Comparison of ENCODE assay signal across 8 cellular contexts in genomic region chr15:40274350-40275274, GRCh38. TPM values are rescaled to one million over a fixed set of nuclear protein-coding genes. Genes with fewer than 3 reads are reported as not detected.
A peak's percentile ranks its signal among the peaks of the same experiment; 100 is the strongest.
DNase-seq lines count a peak whose midpoint lies in the region; ATAC-seq and TF ChIP-seq lines count a peak whose summit lies in the region.

No MANE protein-coding gene starts in this region.

- peaks cover 5% of the 10 kb centered on the region for H3K4me1 Mint-ChIP-seq in CD8-positive, alpha-beta T cell (ENCODE audit: low read depth)
- H3K4me1 Mint-ChIP-seq in activated CD4-positive, alpha-beta memory T cell treated with anti-CD3 and anti-CD28 coated beads for 36 hours (ENCODE audit: low read depth): peaks cover 6% of the 10 kb centered on the region
- H3K4me1 Mint-ChIP-seq in dendritic cell treated with granulocyte-macrophage colony-stimulating factor and Interleukin-4, amounts not matched to agents 40 ng/mL and 50 ng/mL, for 4 days (ENCODE audit: low read depth): peaks cover 50% of the 10 kb centered on the region

- ATAC-seq in CD8-positive, alpha-beta T cell: peak; percentile 91
- peak; percentile 51 for ATAC-seq in HG02798 (IDR thresholded peaks at IDR 0.05; ENCODE audit: poor library complexity, unreplicated experiment)
- peak; percentile 78 for ATAC-seq in lung (ENCODE audit: insufficient read depth, low FRiP score)
- no peak for ATAC-seq in HG03342 (IDR thresholded peaks at IDR 0.05; ENCODE audit: unreplicated experiment)

- H3K4me3 ChIP-seq in CD8-positive, alpha-beta T cell (ENCODE audit: low read depth, low read length): no peak overlapping the region
- H3K4me3 ChIP-seq in lung: no peak overlapping the region

- no peak overlapping the region for H3K27ac Mint-ChIP-seq in CD8-positive, alpha-beta T cell
- peak overlapping the region; percentile 28 for H3K27ac Mint-ChIP-seq in activated CD4-positive, alpha-beta memory T cell treated with anti-CD3 and anti-CD28 coated beads for 36 hours
- H3K27ac Mint-ChIP-seq in dendritic cell treated with granulocyte-macrophage colony-stimulating factor and Interleukin-4, amounts not matched to agents 40 ng/mL and 50 ng/mL, for 4 days: peak overlapping the region; percentile 64

- peaks cover 12% of the 10 kb centered on the region for H3K27me3 Mint-ChIP-seq in CD8-positive, alpha-beta T cell (ENCODE audit: low read depth)
- H3K27me3 Mint-ChIP-seq in activated CD4-positive, alpha-beta memory T cell treated with anti-CD3 and anti-CD28 coated beads for 36 hours: peaks cover 27% of the 10 kb centered on the region
- peaks cover 13% of the 10 kb centered on the region for H3K27me3 Mint-ChIP-seq in dendritic cell treated with granulocyte-macrophage colony-stimulating factor and Interleukin-4, amounts not matched to agents 40 ng/mL and 50 ng/mL, for 4 days

- intact Hi-C loops in CD8-positive, alpha-beta T cell (cut with DNase I, micrococcal nuclease): loop anchor here (1.0 to 5.0 kb wide), 7 partner anchors 57 to 1567 kb away; no protein-coding TSS in a partner anchor
- intact Hi-C loops in activated CD4-positive, alpha-beta memory T cell treated with anti-CD3 and anti-CD28 coated beads for 36 hours (cut with micrococcal nuclease): loop anchor here (1.0 to 10.0 kb wide), 5 partner anchors 57 to 590 kb away; partner anchors contain the start of gene BMF
- intact Hi-C loops in dendritic cell treated with granulocyte-macrophage colony-stimulating factor and Interleukin-4, amounts not matched to agents 40 ng/mL and 50 ng/mL, for 4 days (cut with micrococcal nuclease): loop anchor here (1.0 kb wide), 2 partner anchors 57 to 229 kb away; no protein-coding TSS in a partner anchor

- H3K9me3 Mint-ChIP-seq in CD8-positive, alpha-beta T cell: no peaks in the 10 kb centered on the region
- H3K9me3 Mint-ChIP-seq in activated CD4-positive, alpha-beta memory T cell treated with anti-CD3 and anti-CD28 coated beads for 36 hours: no peaks in the 10 kb centered on the region
- no peaks in the 10 kb centered on the region for H3K9me3 Mint-ChIP-seq in dendritic cell treated with granulocyte-macrophage colony-stimulating factor and Interleukin-4, amounts not matched to agents 40 ng/mL and 50 ng/mL, for 4 days

- H3K4me1 ChIP-seq in CD8-positive, alpha-beta T cell (ENCODE audit: insufficient read depth, low read length): no peaks in the 10 kb centered on the region
- H3K4me1 ChIP-seq in lung (ENCODE audit: control insufficient read depth in 2 of 2, insufficient read depth in 2 of 2, low read length in 2 of 2): peaks cover 0 to 1% of the 10 kb centered on the region in 2 donors

- 54 to 57% methylated on average over 26 of the region's 26 CpGs for WGBS in lung, 2 donors

- CTCF ChIA-PET in CD8-positive, alpha-beta T cell (lab: Charles Lee): interaction anchor here (0.6 to 16.0 kb wide), 76 partner anchors 9 to 1913 kb away, joined by 3 to 541 read pairs (median 4); partner anchors contain the start of genes ANKRD63, BUB1B, CCDC9B and FSIP1
- CTCF ChIA-PET in activated CD4-positive, alpha-beta memory T cell treated with anti-CD3 and anti-CD28 coated beads for 36 hours (lab: Charles Lee): interaction anchor here (0.6 to 9.9 kb wide), 78 partner anchors 11 to 1779 kb away, joined by 3 to 500 read pairs (median 5); partner anchors contain the start of genes BAHD1, BMF, CCDC9B and DISP2

- H3K27ac ChIP-seq in CD8-positive, alpha-beta T cell (ENCODE audit: low read depth, low read length): no peak overlapping the region
- no peak overlapping the region for H3K27ac ChIP-seq in lung (ENCODE audit: low read depth in 1 of 2, low read length in 1 of 2)

- no peaks in the 10 kb centered on the region for H3K27me3 ChIP-seq in CD8-positive, alpha-beta T cell (ENCODE audit: insufficient read depth, low read length)
- no peaks in the 10 kb centered on the region for H3K27me3 ChIP-seq in lung (ENCODE audit: control insufficient read depth, insufficient read depth)

- no peaks in the 10 kb centered on the region for H3K9me3 ChIP-seq in CD8-positive, alpha-beta T cell (ENCODE audit: low read length)
- no peaks in the 10 kb centered on the region for H3K9me3 ChIP-seq in lung (ENCODE audit: control insufficient read depth in 2 of 2, insufficient read depth in 1 of 2, low read length in 1 of 2)

- peak; percentile 79 to 94 (median 87) for DNase-seq in CD8-positive, alpha-beta T cell
- peak; percentile 66 for DNase-seq in NCI-H774 (lab: John Stamatoyannopoulos, UW)
- peak; percentile 91 for DNase-seq in activated CD4-positive, alpha-beta memory T cell treated with anti-CD3 and anti-CD28 coated beads for 36 hours
- peak; percentile 85 for DNase-seq in lung (ENCODE audit: low spot score)
- DNase-seq in stimulated activated CD8-positive, alpha-beta memory T cell treated with anti-CD3 and anti-CD28 coated beads, Interleukin-12 subunit alpha, Interleukin-12 subunit beta, amount 100 ng/mL, for 24 hours (ENCODE audit: extremely low read depth): peak; percentile 59

- no peaks in the 10 kb centered on the region for H3K36me3 Mint-ChIP-seq in CD8-positive, alpha-beta T cell
- H3K36me3 Mint-ChIP-seq in activated CD4-positive, alpha-beta memory T cell treated with anti-CD3 and anti-CD28 coated beads for 36 hours: no peaks in the 10 kb centered on the region
- H3K36me3 Mint-ChIP-seq in dendritic cell treated with granulocyte-macrophage colony-stimulating factor and Interleukin-4, amounts not matched to agents 40 ng/mL and 50 ng/mL, for 4 days (ENCODE audit: low read depth): no peaks in the 10 kb centered on the region

- TF ChIP-seq CTCF in CD8-positive, alpha-beta T cell (IDR thresholded peaks at IDR 0.05): peak; percentile 100
- TF ChIP-seq CTCF in lung (IDR thresholded peaks at IDR 0.05; ENCODE audit: control extremely low read depth, extremely low read depth): peak; percentile 100

- no peak overlapping the region for H3K4me3 Mint-ChIP-seq in CD8-positive, alpha-beta T cell
- H3K4me3 Mint-ChIP-seq in activated CD4-positive, alpha-beta memory T cell treated with anti-CD3 and anti-CD28 coated beads for 36 hours: no peak overlapping the region
- H3K4me3 Mint-ChIP-seq in dendritic cell treated with granulocyte-macrophage colony-stimulating factor and Interleukin-4, amounts not matched to agents 40 ng/mL and 50 ng/mL, for 4 days: no peak overlapping the region

- POLR2A ChIA-PET in CD8-positive, alpha-beta T cell (lab: Charles Lee): interaction anchor here (0.8 to 2.3 kb wide), 4 partner anchors 33 to 227 kb away, joined by 3 to 11 read pairs (median 8); partner anchors contain the start of gene PLCB2
- POLR2A ChIA-PET in activated CD4-positive, alpha-beta memory T cell treated with anti-CD3 and anti-CD28 coated beads for 36 hours (lab: Charles Lee): interaction anchor here (0.6 kb wide), 2 partner anchors 16 to 1589 kb away, joined by 3 read pairs; no protein-coding TSS in a partner anchor

- no peaks in the 10 kb centered on the region for H3K36me3 ChIP-seq in CD8-positive, alpha-beta T cell (ENCODE audit: insufficient read depth, low read length)
- H3K36me3 ChIP-seq in lung (ENCODE audit: control insufficient read depth in 2 of 2, insufficient read depth in 2 of 2, low read length in 2 of 2): peaks cover 0 to 4% of the 10 kb centered on the region in 2 donors

RNA-seq across cellular contexts. Expression of gene ANKRD63, which starts 8.3 kb away (rescaled TPM):
- total RNA-seq in CD8-positive, alpha-beta T cell: not detected
- not detected for total RNA-seq in activated CD4-positive, alpha-beta memory T cell treated with anti-CD3 and anti-CD28 coated beads for 36 hours
- not detected for total RNA-seq in lung
- not detected for polyA plus RNA-seq in lung

RNA-seq across cellular contexts. Expression of gene PLCB2, which starts 33.1 kb away (rescaled TPM):
- 100 to 1,000 TPM; 154 to 167 TPM for total RNA-seq in CD8-positive, alpha-beta T cell
- total RNA-seq in activated CD4-positive, alpha-beta memory T cell treated with anti-CD3 and anti-CD28 coated beads for 36 hours: 10 to 100 TPM; 65.3 to 70.7 TPM
- 10 to 100 TPM; 17.9 to 76.7 TPM for total RNA-seq in lung
- polyA plus RNA-seq in lung: 10 to 100 TPM; 47.5 to 54.9 TPM

RNA-seq across cellular contexts. Expression of gene PAK6, which starts 35.7 kb away (rescaled TPM):
- 1 to 10 TPM in 1 of 2 experiments, under 1 TPM in 1; 0.64 to 1.1 TPM for total RNA-seq in CD8-positive, alpha-beta T cell
- under 1 TPM; 0.69 to 0.73 TPM for total RNA-seq in activated CD4-positive, alpha-beta memory T cell treated with anti-CD3 and anti-CD28 coated beads for 36 hours
- total RNA-seq in lung: 10 to 100 TPM in 1 of 2 donors, 1 to 10 TPM in 1; 8.4 to 10.4 TPM
- polyA plus RNA-seq in lung: 1 to 10 TPM; 5.8 to 6.1 TPM

RNA-seq across cellular contexts. Expression of gene INAFM2, which starts 48.9 kb away (rescaled TPM):
- 1 to 10 TPM; 4.3 to 8.1 TPM for total RNA-seq in CD8-positive, alpha-beta T cell
- total RNA-seq in activated CD4-positive, alpha-beta memory T cell treated with anti-CD3 and anti-CD28 coated beads for 36 hours: 1 to 10 TPM; 6.7 to 7.4 TPM
- 10 to 100 TPM; 12.8 to 31.1 TPM for total RNA-seq in lung
- 10 to 100 TPM; 18.4 to 19.7 TPM for polyA plus RNA-seq in lung

Comparison
In these comparisons a context has a peak if more than half of its experiments do, and no peak if none do; other contexts are left out.
1. RNA of gene PAK6, which starts 35.7 kb away (total RNA-seq): 8.4 to 10.4 TPM in lung; 0.64 to 1.1 TPM in CD8-positive, alpha-beta T cell and 0.69 to 0.73 TPM in activated CD4-positive, alpha-beta memory T cell treated with anti-CD3 and anti-CD28 coated beads for 36 hours; every median in the first group is over 4 times any median in the second.
2. Peak in every context shown above with its lines, with median percentiles within 50 percentile points of each other: DNase-seq.